ENCODE assay signal across 10 cellular contexts in the genomic region with DNA sequence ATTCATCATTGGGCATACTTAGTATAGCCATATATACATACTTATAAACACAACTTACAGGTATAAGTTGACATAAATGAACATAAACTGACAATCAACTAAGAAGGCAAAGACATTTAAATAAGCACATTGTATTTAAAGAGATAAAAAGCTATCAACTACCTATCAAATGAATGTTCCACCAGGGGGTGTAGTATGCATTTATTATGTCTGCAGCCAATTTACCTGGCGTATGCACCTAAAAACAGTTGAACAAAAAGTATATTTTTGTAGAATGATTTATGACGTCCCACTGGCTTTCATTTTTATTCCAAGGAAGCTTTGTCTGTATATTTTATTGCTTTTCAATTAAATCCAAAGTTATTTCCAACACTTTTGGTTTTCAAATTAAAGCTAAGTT.
DNase-seq lines count a peak whose midpoint lies in the region; ATAC-seq, FAIRE-seq and TF ChIP-seq lines count a peak whose summit lies in the region.
"Had no signal": no experiment of that assay in that cellular context is flagged by ENCODE, and none has a peak within 500 bp of the region (broad histone marks: within the 10 kb centered on the region; RNA-seq: fewer than 3 reads in every experiment).

No MANE protein-coding gene starts in this region.

- POLR2A ChIA-PET in GM12878 (lab: Charles Lee) (no interaction called here), HEK293T (lab: Yijun Ruan, JAX) (no interaction called here)

- no peak for FAIRE-seq in GM12878 (lab: Jason Lieb, UNC)

- 0 out of 2 replicates have a peak, but pooled peaks cover 2% of the 10 kb centered on the region for H3F3A ChIP-seq in DOHH2 (ENCODE audit: control insufficient read depth, insufficient read depth)

- H3K4me1 ChIP-seq in DOHH2 (ENCODE audit: control insufficient read depth, low read length) = peaks cover 13% of the 10 kb centered on the region
- no peaks in the 10 kb centered on the region for H3K4me1 ChIP-seq in GM12878 (ENCODE audit: control insufficient read depth, insufficient read depth, low read length)
- H3K4me1 ChIP-seq: thyroid gland had no signal

- H3K4me2 ChIP-seq in DOHH2 (ENCODE audit: low read length) = no peak overlapping the region
- no peak overlapping the region for H3K4me2 ChIP-seq in GM12878 (ENCODE audit: control insufficient read depth, insufficient read depth)

- peaks cover 17% of the 10 kb centered on the region for H3K36me3 ChIP-seq in DOHH2 (ENCODE audit: control insufficient read depth, low read length)
- H3K36me3 ChIP-seq in GM12878 (ENCODE audit: control insufficient read depth in 2 of 2, insufficient read depth in 2 of 2, low read length in 1 of 2) = no peaks in the 10 kb centered on the region
- H3K36me3 ChIP-seq: thyroid gland had no signal

- TF ChIP-seq EP300 in GM12878 (IDR thresholded peaks at IDR 0.05; ENCODE audit: borderline replicate concordance in 1 of 2, control insufficient read depth in 1 of 2, low read depth in 2 of 2, low read length in 2 of 2) = no peak

- ATAC-seq in GM12878 = no peak

- in situ Hi-C loops in GM12878 (cut with MboI) = no loop called here

- intact Hi-C loops in GM12878 (cut with micrococcal nuclease; ENCODE audit: unreplicated experiment) = loop anchor here (10.0 kb wide), 1 partner anchor 426 kb away; no protein-coding TSS in a partner anchor

- H3K4me3 ChIP-seq in DOHH2 (ENCODE audit: low read length) = no peak overlapping the region
- no peak overlapping the region for H3K4me3 ChIP-seq in GM12878
- H3K4me3 ChIP-seq: thyroid gland had no signal

- H3K9me3 ChIP-seq in DOHH2 (ENCODE audit: control insufficient read depth, insufficient read depth, low read length) (no peaks in the 10 kb centered on the region), GM12878 (replicated peaks; ENCODE audit: control insufficient read depth, insufficient read depth, low read length) (no peaks in the 10 kb centered on the region)
- H3K9me3 ChIP-seq: thyroid gland had no signal

- CTCF ChIA-PET in GM12878 (lab: Yijun Ruan, JAX) = interaction anchor here (1.2 kb wide), 1 partner anchor 260 kb away, joined by 3 read pairs; no protein-coding TSS in a partner anchor
- CTCF ChIA-PET in HEK293T (lab: Yijun Ruan, JAX) = interaction anchor here (0.8 kb wide), 1 partner anchor 215 kb away, joined by 4 read pairs; no protein-coding TSS in a partner anchor

- H3K9me2 ChIP-seq in DOHH2 (replicated peaks; ENCODE audit: control insufficient read depth, low read length) = no peaks in the 10 kb centered on the region

- no peak overlapping the region for H2AFZ ChIP-seq in GM12878 (ENCODE audit: control insufficient read depth, low read depth, low read length)

- TF ChIP-seq CTCF in DOHH2 (IDR thresholded peaks at IDR 0.05; ENCODE audit: low read depth, low read length, poor library complexity, severe bottlenecking) (peak; percentile 54), LNCAP (IDR thresholded peaks at IDR 0.05) (peak; percentile 51), GM12878 (IDR thresholded peaks at IDR 0.05 in 2 of 3, conservative IDR thresholded peaks at IDR 0.05 in 1 of 3; ENCODE audit: control insufficient read depth in 2 of 3, extremely low read depth in 1 of 3, insufficient read depth in 1 of 3, low read depth in 3 of 3, low read length in 3 of 3) (no peak; a peak in 1 of 6 replicates)

- no peak overlapping the region for H3K9ac ChIP-seq in GM12878 (ENCODE audit: control insufficient read depth, insufficient read depth, low read length)

- 18% methylated on average over 2 of the region's 2 CpGs for WGBS in GM12878 (ENCODE audit: insufficient coverage, insufficient replicate concordance, low lambda C conversion rate, missing lambda C conversion rate)

- peak; percentile 39 for TF ChIP-seq RAD21 in GM12878 (IDR thresholded peaks at IDR 0.05; ENCODE audit: insufficient read depth, low read depth, low read length)

- H3K79me2 ChIP-seq in DOHH2 (ENCODE audit: control insufficient read depth, low read length) = no peaks in the 10 kb centered on the region
- H3K79me2 ChIP-seq in GM12878 (ENCODE audit: control insufficient read depth, insufficient read depth, low read length) = no peaks in the 10 kb centered on the region

- H3K27ac ChIP-seq in DOHH2 (ENCODE audit: low read depth, low read length) (no peak overlapping the region), GM12878 (ENCODE audit: control insufficient read depth, insufficient read depth) (no peak overlapping the region)
- H3K27ac ChIP-seq: thyroid gland had no signal

- H3K27me3 ChIP-seq in DOHH2 (ENCODE audit: control insufficient read depth, low read length) (no peaks in the 10 kb centered on the region), GM12878 (replicated peaks in 1 of 2; ENCODE audit: control insufficient read depth in 2 of 2, insufficient read depth in 2 of 2, low read length in 1 of 2) (no peaks in the 10 kb centered on the region)
- H3K27me3 ChIP-seq: thyroid gland had no signal

- H4K20me1 ChIP-seq in DOHH2 (ENCODE audit: control insufficient read depth, insufficient read depth, low read depth, low read length) (no peaks in the 10 kb centered on the region), GM12878 (ENCODE audit: control insufficient read depth, insufficient read depth) (no peaks in the 10 kb centered on the region)

- TF ChIP-seq POLR2A in GM12878 (IDR thresholded peaks at IDR 0.05; ENCODE audit: low read depth, low read length) = no peak

- SMC1A ChIA-PET in GM12878 (lab: Charles Lee; ENCODE audit: uncharacterized antibody, unreplicated experiment) = no interaction called here

- RAD21 ChIA-PET in GM12878 (lab: Charles Lee; ENCODE audit: unreplicated experiment) = no interaction called here

- BruUV-seq in GM12878 (replicated peaks; lab: Mats Ljungman, UMichigan) = no TSS peak

- DNase-seq in GM12878 (ENCODE audit: low read depth, low spot score) (no peak), kidney tubule cell (ENCODE audit: low spot score) (peak; percentile 49), HEK293T (ENCODE audit: extremely low spot score) (no peak), DMS153 (lab: John Stamatoyannopoulos, UW) (no peak), NCI-H524 treated with DMSO at 0.1 percent for 48 hours (lab: John Stamatoyannopoulos, UW) (no peak), dedifferentiated amniotic fluid mesenchymal stem cell (ENCODE audit: extremely low spot score) (no peak)
- DNase-seq: nephron progenitor cell, thyroid gland had no signal

TF ChIP-seq in GM12878, 131 proteins besides CTCF, POLR2A, EP300 and RAD21:
- TF ChIP-seq, protein P1, sequence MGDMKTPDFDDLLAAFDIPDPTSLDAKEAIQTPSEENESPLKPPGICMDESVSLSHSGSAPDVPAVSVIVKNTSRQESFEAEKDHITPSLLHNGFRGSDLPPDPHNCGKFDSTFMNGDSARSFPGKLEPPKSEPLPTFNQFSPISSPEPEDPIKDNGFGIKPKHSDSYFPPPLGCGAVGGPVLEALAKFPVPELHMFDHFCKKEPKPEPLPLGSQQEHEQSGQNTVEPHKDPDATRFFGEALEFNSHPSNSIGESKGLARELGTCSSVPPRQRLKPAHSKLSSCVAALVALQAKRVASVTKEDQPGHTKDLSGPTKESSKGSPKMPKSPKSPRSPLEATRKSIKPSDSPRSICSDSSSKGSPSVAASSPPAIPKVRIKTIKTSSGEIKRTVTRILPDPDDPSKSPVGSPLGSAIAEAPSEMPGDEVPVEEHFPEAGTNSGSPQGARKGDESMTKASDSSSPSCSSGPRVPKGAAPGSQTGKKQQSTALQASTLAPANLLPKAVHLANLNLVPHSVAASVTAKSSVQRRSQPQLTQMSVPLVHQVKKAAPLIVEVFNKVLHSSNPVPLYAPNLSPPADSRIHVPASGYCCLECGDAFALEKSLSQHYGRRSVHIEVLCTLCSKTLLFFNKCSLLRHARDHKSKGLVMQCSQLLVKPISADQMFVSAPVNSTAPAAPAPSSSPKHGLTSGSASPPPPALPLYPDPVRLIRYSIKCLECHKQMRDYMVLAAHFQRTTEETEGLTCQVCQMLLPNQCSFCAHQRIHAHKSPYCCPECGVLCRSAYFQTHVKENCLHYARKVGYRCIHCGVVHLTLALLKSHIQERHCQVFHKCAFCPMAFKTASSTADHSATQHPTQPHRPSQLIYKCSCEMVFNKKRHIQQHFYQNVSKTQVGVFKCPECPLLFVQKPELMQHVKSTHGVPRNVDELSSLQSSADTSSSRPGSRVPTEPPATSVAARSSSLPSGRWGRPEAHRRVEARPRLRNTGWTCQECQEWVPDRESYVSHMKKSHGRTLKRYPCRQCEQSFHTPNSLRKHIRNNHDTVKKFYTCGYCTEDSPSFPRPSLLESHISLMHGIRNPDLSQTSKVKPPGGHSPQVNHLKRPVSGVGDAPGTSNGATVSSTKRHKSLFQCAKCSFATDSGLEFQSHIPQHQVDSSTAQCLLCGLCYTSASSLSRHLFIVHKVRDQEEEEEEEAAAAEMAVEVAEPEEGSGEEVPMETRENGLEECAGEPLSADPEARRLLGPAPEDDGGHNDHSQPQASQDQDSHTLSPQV (IDR thresholded peaks at IDR 0.05) = no peak

TF ChIP-seq in HEK293T, 16 proteins besides CTCF, POLR2A, EP300 and RAD21:
- TF ChIP-seq LEF1 (IDR thresholded peaks at IDR 0.05; ENCODE audit: borderline replicate concordance) (no peak), ELF4 (IDR thresholded peaks at IDR 0.05) (no peak), L3MBTL2 (conservative IDR thresholded peaks at IDR 0.05) (no peak), NFRKB (IDR thresholded peaks at IDR 0.05) (no peak), SUZ12 (IDR thresholded peaks at IDR 0.05) (no peak), CTBP1 (IDR thresholded peaks at IDR 0.05; ENCODE audit: borderline replicate concordance) (no peak), ARNT (IDR thresholded peaks at IDR 0.05) (no peak), FOXK2 (IDR thresholded peaks at IDR 0.05) (no peak), FOXM1 (IDR thresholded peaks at IDR 0.05; ENCODE audit: borderline replicate concordance) (no peak), TARDBP (IDR thresholded peaks at IDR 0.05) (no peak), ZNF384 (IDR thresholded peaks at IDR 0.05) (no peak), SP1 (IDR thresholded peaks at IDR 0.05) (no peak), FOXA1 (IDR thresholded peaks at IDR 0.05) (no peak), HDGF (IDR thresholded peaks at IDR 0.05; ENCODE audit: borderline replicate concordance) (no peak), BHLHE40 (IDR thresholded peaks at IDR 0.05; ENCODE audit: borderline replicate concordance) (no peak)
- TF ChIP-seq, protein P2, sequence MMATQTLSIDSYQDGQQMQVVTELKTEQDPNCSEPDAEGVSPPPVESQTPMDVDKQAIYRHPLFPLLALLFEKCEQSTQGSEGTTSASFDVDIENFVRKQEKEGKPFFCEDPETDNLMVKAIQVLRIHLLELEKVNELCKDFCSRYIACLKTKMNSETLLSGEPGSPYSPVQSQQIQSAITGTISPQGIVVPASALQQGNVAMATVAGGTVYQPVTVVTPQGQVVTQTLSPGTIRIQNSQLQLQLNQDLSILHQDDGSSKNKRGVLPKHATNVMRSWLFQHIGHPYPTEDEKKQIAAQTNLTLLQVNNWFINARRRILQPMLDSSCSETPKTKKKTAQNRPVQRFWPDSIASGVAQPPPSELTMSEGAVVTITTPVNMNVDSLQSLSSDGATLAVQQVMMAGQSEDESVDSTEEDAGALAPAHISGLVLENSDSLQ (IDR thresholded peaks at IDR 0.05) = no peak

Comparison
In these comparisons a context has a peak if more than half of its experiments do, and no peak if none do; other contexts are left out.
1. CTCF ChIP-seq: peak in DOHH2 (single experiment) and LNCAP (single experiment); none in GM12878 (0 of 3).